ENCODE assay signal across 8 cellular contexts in genomic region chr7:101688183-101688831, GRCh38. TPM values are rescaled to one million over a fixed set of nuclear protein-coding genes. Genes with fewer than 3 reads are reported as not detected.
DNase-seq lines count a peak whose midpoint lies in the region; ATAC-seq, FAIRE-seq and TF ChIP-seq lines count a peak whose summit lies in the region.

No MANE protein-coding gene starts in this region.

- POLR2A ChIA-PET in H1 (lab: Charles Lee; ENCODE audit: partially characterized antibody): no interaction called here

- no peak overlapping the region for H3K14ac ChIP-seq in H1 (ENCODE audit: insufficient read length)

- no peaks in the 10 kb centered on the region; a peak in 1 of 4 replicates for H3K79me2 ChIP-seq in H1 (ENCODE audit: control insufficient read depth in 1 of 2, insufficient read depth in 2 of 2, low read length in 2 of 2)

- peak overlapping the region; percentile 76 for H4K91ac ChIP-seq in H1 (replicated peaks; ENCODE audit: insufficient read length, low read length)

- H2BK5ac ChIP-seq in H1 (ENCODE audit: low read depth, low read length): 0 out of 2 replicates have a peak overlapping the region, but pooled peaks have one; percentile 1

- no peak for FAIRE-seq in H1 (lab: Jason Lieb, UNC)

- no peak for TF ChIP-seq POLR2A in H1 (IDR thresholded peaks at IDR 0.05; ENCODE audit: control extremely low read depth in 1 of 2, low read depth in 2 of 2, low read length in 2 of 2)

- no peak for TF ChIP-seq EP300 in H1 (IDR thresholded peaks at IDR 0.05; ENCODE audit: borderline replicate concordance in 1 of 2, low read depth in 2 of 2, low read length in 2 of 2)

- H3K23ac ChIP-seq in H1 (ENCODE audit: insufficient read length): no peak overlapping the region

- peaks cover 0 to 3% of the 10 kb centered on the region in 2 experiments for H4K20me1 ChIP-seq in H1 (replicated peaks in 1 of 2; ENCODE audit: control insufficient read depth in 1 of 2, insufficient read depth in 2 of 2, low read length in 2 of 2)

- H3K27ac ChIP-seq in H1 (ENCODE audit: low read depth, low read length): no peak overlapping the region

- H3K4me3 ChIP-seq in H1 (ENCODE audit: extremely low read depth in 1 of 4, insufficient read depth in 2 of 4, low read depth in 3 of 4, low read length in 4 of 4): peak overlapping the region in 1 of 4 experiments; percentile 43; a peak in 2 of 8 replicates

- H2AFZ ChIP-seq in H1 (ENCODE audit: low read length): peak overlapping the region; percentile 84; the same call in 1 of the 2 replicates

- H3K18ac ChIP-seq in H1 (ENCODE audit: extremely low read depth, low read length): peak overlapping the region; percentile 83

- H2AK5ac ChIP-seq in H1 (ENCODE audit: low read depth, low read length): no peak overlapping the region

- H4K8ac ChIP-seq in H1 (ENCODE audit: extremely low read depth, insufficient read depth, low read length): peak overlapping the region; percentile 87

- TF ChIP-seq CTCF in H1 (IDR thresholded peaks at IDR 0.05; ENCODE audit: control extremely low read depth in 1 of 3, insufficient read depth in 1 of 3, low read depth in 1 of 3, low read length in 3 of 3): peak; percentile 84 to 91 (median 86)

- H3K23me2 ChIP-seq in H1 (ENCODE audit: low read depth, low read length): 0 out of 2 replicates have a peak, but pooled peaks cover 2% of the 10 kb centered on the region

- H2BK15ac ChIP-seq in H1 (ENCODE audit: low read length): no peak overlapping the region

- H3K56ac ChIP-seq in H1 (replicated peaks; ENCODE audit: insufficient read length, low read depth, low read length): no peak overlapping the region

- H3K4ac ChIP-seq in H1 (replicated peaks; ENCODE audit: insufficient read length, low read depth, low read length): peak overlapping the region; percentile 91

- H3K4me1 ChIP-seq in H1 (replicated peaks in 1 of 4; ENCODE audit: control insufficient read depth in 3 of 4, insufficient read depth in 4 of 4, low read length in 3 of 4): no peaks in the 10 kb centered on the region; a peak in 2 of 7 replicates

- peak overlapping the region; percentile 2 to 69; a peak in 3 of 4 replicates for H3K4me2 ChIP-seq in H1 (ENCODE audit: insufficient read depth in 1 of 2, low read depth in 2 of 2, low read length in 2 of 2)

- no peak overlapping the region for H3K9ac ChIP-seq in H1 (replicated peaks in 1 of 4; ENCODE audit: extremely low read depth in 1 of 4, low read depth in 3 of 4, low read length in 3 of 4)

- peaks cover 0 to 2% (median 0%) of the 10 kb centered on the region in 4 experiments; a peak in 1 of 7 replicates for H3K27me3 ChIP-seq in H1 (replicated peaks in 1 of 4; ENCODE audit: control insufficient read depth in 3 of 4, extremely low read depth in 1 of 4, insufficient read depth in 3 of 4, low read length in 3 of 4)

- DNase-seq in ELF-1 (ENCODE audit: low read depth, low spot score): peak; percentile 86
- peak; percentile 69 for DNase-seq in NCI-H748 (lab: John Stamatoyannopoulos, UW; ENCODE audit: unreplicated experiment)
- peak; percentile 48 to 77 for DNase-seq in activated CD8-positive, alpha-beta memory T cell treated with anti-CD3 and anti-CD28 coated beads for 1 hour (ENCODE audit: extremely low read depth in 1 of 2, low read depth in 1 of 2)
- peak in 1 of 2 experiments; percentile 98 for DNase-seq in H1 (ENCODE audit: low read depth in 1 of 2, low spot score in 2 of 2)
- DNase-seq in mesenteric fat pad (ENCODE audit: low spot score): peak; percentile 95
- peak; percentile 65 to 72 for DNase-seq in stimulated activated CD8-positive, alpha-beta memory T cell treated with anti-CD3 and anti-CD28 coated beads, Interleukin-2, amount 100 ng/mL, for 1 hour (ENCODE audit: low read depth in 2 of 2)

- H2BK120ac ChIP-seq in H1 (replicated peaks; ENCODE audit: low read depth, low read length): peak overlapping the region; percentile 95

- ATAC-seq in HG02759 (IDR thresholded peaks at IDR 0.05; ENCODE audit: unreplicated experiment): peak; percentile 73
- no peak for ATAC-seq in HG03378 (IDR thresholded peaks at IDR 0.05; ENCODE audit: unreplicated experiment)

- H2BK20ac ChIP-seq in H1 (ENCODE audit: low read length): 0 out of 2 replicates have a peak overlapping the region, but pooled peaks have one; percentile 32

- H3K79me1 ChIP-seq in H1 (ENCODE audit: low read depth, low read length): no peaks in the 10 kb centered on the region

- H3K9me3 ChIP-seq in H1 (ENCODE audit: insufficient read depth in 2 of 2, low read depth in 1 of 2, low read length in 1 of 2): no peaks in the 10 kb centered on the region

- CTCF ChIA-PET in H1 (lab: Charles Lee; ENCODE audit: partially characterized antibody): interaction anchor here (0.6 to 2.8 kb wide), 20 partner anchors 10 to 194 kb away, joined by 3 to 24 read pairs (median 3); no protein-coding TSS in a partner anchor

- peak overlapping the region; percentile 80; the same call in 1 of the 2 replicates for H2BK12ac ChIP-seq in H1 (ENCODE audit: low read depth, low read length)

- peak; percentile 91 to 93 for TF ChIP-seq RAD21 in H1 (IDR thresholded peaks at IDR 0.05 in 1 of 2, conservative IDR thresholded peaks at IDR 0.05 in 1 of 2; ENCODE audit: low read depth in 2 of 2, low read length in 2 of 2)

- H3K36me3 ChIP-seq in H1 (ENCODE audit: control insufficient read depth in 2 of 4, insufficient read depth in 4 of 4, low read length in 3 of 4): no peaks in the 10 kb centered on the region

- H4K5ac ChIP-seq in H1 (ENCODE audit: insufficient read length, low read depth, low read length): peak overlapping the region; percentile 51

- 10% methylated on average over 26 of the region's 43 CpGs; no CpG with 5 or more reads in 1 of the 2 experiments for WGBS in H1 (ENCODE audit: extremely low coverage in 1 of 2, insufficient coverage in 1 of 2, insufficient read length in 1 of 2, insufficient replicate concordance in 2 of 2, low coverage in 1 of 2, low lambda C conversion rate in 2 of 2, missing lambda C conversion rate in 1 of 2), 2 experiments

TF ChIP-seq in H1, 55 proteins besides CTCF, POLR2A, EP300 and RAD21:
- 0 out of 2 replicates have a peak, but pooled peaks have one; percentile 23 for TF ChIP-seq TAF1 (IDR thresholded peaks at IDR 0.05; ENCODE audit: low read depth, low read length)
- TF ChIP-seq, protein P1, sequence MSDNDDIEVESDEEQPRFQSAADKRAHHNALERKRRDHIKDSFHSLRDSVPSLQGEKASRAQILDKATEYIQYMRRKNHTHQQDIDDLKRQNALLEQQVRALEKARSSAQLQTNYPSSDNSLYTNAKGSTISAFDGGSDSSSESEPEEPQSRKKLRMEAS (IDR thresholded peaks at IDR 0.05): peak; percentile 86
- peak; percentile 64; the same call in 1 of the 2 replicates for TF ChIP-seq E2F6 (IDR thresholded peaks at IDR 0.05)
- TF ChIP-seq RXRA (IDR thresholded peaks at IDR 0.05; ENCODE audit: insufficient read depth, low read depth, low read length): 0 out of 2 replicates have a peak, but pooled peaks have one; percentile 67
- TF ChIP-seq BACH1 (IDR thresholded peaks at IDR 0.05; ENCODE audit: low read length): 0 out of 2 replicates have a peak, but pooled peaks have one; percentile 8
- TF ChIP-seq, protein P2, sequence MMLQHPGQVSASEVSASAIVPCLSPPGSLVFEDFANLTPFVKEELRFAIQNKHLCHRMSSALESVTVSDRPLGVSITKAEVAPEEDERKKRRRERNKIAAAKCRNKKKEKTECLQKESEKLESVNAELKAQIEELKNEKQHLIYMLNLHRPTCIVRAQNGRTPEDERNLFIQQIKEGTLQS (IDR thresholded peaks at IDR 0.05; ENCODE audit: insufficient read depth, low read depth, low read length): no peak
- TF ChIP-seq KDM5A (IDR thresholded peaks at IDR 0.05; ENCODE audit: low read length): no peak
- 0 out of 2 replicates have a peak, but pooled peaks have one; percentile 41 for TF ChIP-seq RBBP5 (IDR thresholded peaks at IDR 0.05; ENCODE audit: borderline replicate concordance, low read depth, low read length)

RNA-seq across cellular contexts. Expression of gene MYL10, which starts 59.2 kb away (rescaled TPM):
- total RNA-seq in H1 (2021; fragmentation: NEBNext Ultra II Directional; extraction: Animal tissue kit (Norgen Biotek cat#: 25700)): 0.44 TPM in 1 of 2 replicates, not detected in the other
- polyA plus RNA-seq in H1 (2011; rRNA removed): 0.18 and 0.20 TPM in 2 replicates
- 0.28 TPM for polyA plus RNA-seq in H1 (2011; cell fraction: cytosol; rRNA removed)
- polyA plus RNA-seq in H1 (2011; cell fraction: nucleus; rRNA removed): not detected
- polyA plus RNA-seq in H1 (2012, experiment 1 of 2): 0.67 TPM in 1 of 4 replicates, not detected in the others
- not detected for polyA plus RNA-seq in H1 (2012, experiment 2 of 2)
- 0.10 TPM for polyA plus RNA-seq in H1 (2013, experiment 1 of 2)
- polyA plus RNA-seq in H1 (2013, experiment 2 of 2): 0.22 TPM
- polyA minus RNA-seq in H1 (2011; rRNA and poly(A)+ RNA removed): not detected in 2 replicates
- not detected for polyA minus RNA-seq in H1 (2011; cell fraction: cytosol; rRNA and poly(A)+ RNA removed)
- polyA minus RNA-seq in H1 (2011; cell fraction: nucleus; rRNA and poly(A)+ RNA removed): not detected
- not detected for total RNA-seq in mesenteric fat pad
